In genomic region chr1:150577557-150578277, GRCh38 we compare ENCODE assay signal across 8 cellular contexts. TPM values are rescaled to one million over a fixed set of nuclear protein-coding genes. Genes with fewer than 3 reads are reported as not detected.
A peak's percentile ranks its signal among the peaks of the same experiment; 100 is the strongest.
DNase-seq lines count a peak whose midpoint lies in the region; ATAC-seq, FAIRE-seq and TF ChIP-seq lines count a peak whose summit lies in the region.

No MANE protein-coding gene starts in this region.

- H3K9ac ChIP-seq in mesendoderm (ENCODE audit: low read length): peak overlapping the region; percentile 100

- H3K4me1 ChIP-seq in breast epithelium (peaks cover 0 to 11% of the 10 kb centered on the region in 2 donors), mesendoderm (ENCODE audit: control insufficient read depth, low read depth, low read length) (peaks cover 4% of the 10 kb centered on the region)

- H3K9me3 ChIP-seq in MG63 (no peaks in the 10 kb centered on the region), breast epithelium (no peaks in the 10 kb centered on the region)

- H2BK15ac ChIP-seq in mesendoderm (replicated peaks; ENCODE audit: low read depth): no peak overlapping the region

- H4K5ac ChIP-seq in mesendoderm (ENCODE audit: low read length): no peak overlapping the region

- H3K27ac ChIP-seq in breast epithelium: peak overlapping the region; percentile 99 to 100
- peak overlapping the region; percentile 100 for H3K27ac ChIP-seq in mesendoderm (ENCODE audit: low read depth, low read length)

- H3K36me3 ChIP-seq in MG63: peaks cover 66% of the 10 kb centered on the region
- no peaks in the 10 kb centered on the region for H3K36me3 ChIP-seq in breast epithelium
- peaks cover 13% of the 10 kb centered on the region for H3K36me3 ChIP-seq in mesendoderm (ENCODE audit: control insufficient read depth, insufficient read depth, low read length)

- peak; percentile 38 for DNase-seq in DMS79 treated with DMSO at 0.1 percent for 48 hours (lab: John Stamatoyannopoulos, UW)
- DNase-seq in MG63: no peak
- DNase-seq in breast epithelium (ENCODE audit: low spot score in 2 of 2): no peak
- DNase-seq in mesendoderm: no peak
- DNase-seq in urothelium cell line (ENCODE audit: low spot score): no peak
- no peak for DNase-seq in globus pallidus (ENCODE audit: low spot score)

- FAIRE-seq in urothelium cell line (lab: Jason Lieb, UNC): no peak

- H3K79me2 ChIP-seq in mesendoderm (ENCODE audit: control insufficient read depth, insufficient read depth, low read length): peaks cover 59% of the 10 kb centered on the region

- peaks cover 5% of the 10 kb centered on the region for H3K79me1 ChIP-seq in mesendoderm (ENCODE audit: low read length)

- peak overlapping the region; percentile 99 for H2BK5ac ChIP-seq in mesendoderm (ENCODE audit: low read length)

- peak overlapping the region; percentile 97 for H3K23ac ChIP-seq in mesendoderm (ENCODE audit: low read length)

- ATAC-seq in activated CD4-positive, CD25-positive, alpha-beta regulatory T cell treated with anti-CD3 and anti-CD28 coated beads, Interleukin-2, amount 50 U/mL, for 24 hours: no peak
- no peak for ATAC-seq in HG03571 (IDR thresholded peaks at IDR 0.05; ENCODE audit: unreplicated experiment)

- peak overlapping the region; percentile 64 for H3K4me2 ChIP-seq in mesendoderm (ENCODE audit: low read length)

- no peak overlapping the region for H4K8ac ChIP-seq in mesendoderm (ENCODE audit: low read depth, low read length)

- no peak for TF ChIP-seq POLR2A in breast epithelium (IDR thresholded peaks at IDR 0.05)

- H2AK5ac ChIP-seq in mesendoderm (ENCODE audit: low read length): peak overlapping the region; percentile 83

- no peak overlapping the region for H2BK120ac ChIP-seq in mesendoderm (ENCODE audit: low read depth, low read length)

- H3K4me3 ChIP-seq in MG63 (peak overlapping the region; percentile 92), breast epithelium (peak overlapping the region; percentile 96 to 99 (median 97)), mesendoderm (ENCODE audit: low read length) (peak overlapping the region; percentile 100)

- H3K56ac ChIP-seq in mesendoderm (ENCODE audit: low read length): peak overlapping the region; percentile 100

- peak overlapping the region; percentile 99 for H3K4ac ChIP-seq in mesendoderm (ENCODE audit: low read depth, low read length)

- peak overlapping the region; percentile 99 for H3K18ac ChIP-seq in mesendoderm (ENCODE audit: low read length)

- no CpG with 5 or more reads among the region's 12 CpGs for WGBS in mesendoderm (ENCODE audit: extremely low coverage, insufficient coverage, low lambda C conversion rate)

- no peak for TF ChIP-seq CTCF in breast epithelium (IDR thresholded peaks at IDR 0.05)

- no peaks in the 10 kb centered on the region for H3K27me3 ChIP-seq in MG63
- H3K27me3 ChIP-seq in breast epithelium: no peaks in the 10 kb centered on the region
- H3K27me3 ChIP-seq in mesendoderm (ENCODE audit: insufficient read depth, low read length, poor library complexity): no peaks in the 10 kb centered on the region

- intact Hi-C loops in breast epithelium (cut with DNase I; ENCODE audit: low total_unique reads): no loop called here

RNA-seq across cellular contexts. Expression of gene MCL1, which starts 1.7 kb away (rescaled TPM):
- total RNA-seq in MG63 (2014; rRNA removed; shearing (Covaris generic); ENCODE audit: low replicate concordance): 148 and 184 TPM in 2 replicates
- total RNA-seq in breast epithelium: 100 to 1,000 TPM; 257 to 535 (median 333) TPM
- 146 TPM for polyA plus RNA-seq in mesendoderm (2013, experiment 1 of 2)
- polyA plus RNA-seq in mesendoderm (2013, experiment 2 of 2): 147 TPM

RNA-seq across cellular contexts. Expression of gene ADAMTSL4, which starts 28.5 kb away (rescaled TPM):
- 3.3 and 3.5 TPM in 2 replicates for total RNA-seq in MG63 (2014; rRNA removed; shearing (Covaris generic); ENCODE audit: low replicate concordance)
- total RNA-seq in breast epithelium: 10 to 100 TPM; 11.3 to 31.8 (median 30.2) TPM
- 1.8 TPM for polyA plus RNA-seq in mesendoderm (2013, experiment 1 of 2)
- 2.3 TPM for polyA plus RNA-seq in mesendoderm (2013, experiment 2 of 2)

RNA-seq across cellular contexts. Expression of gene ENSA, which starts 51.7 kb away (rescaled TPM):
- total RNA-seq in MG63 (2014; rRNA removed; shearing (Covaris generic); ENCODE audit: low replicate concordance): 172 and 256 TPM in 2 replicates
- 100 to 1,000 TPM; 187 to 273 (median 194) TPM for total RNA-seq in breast epithelium
- 201 TPM for polyA plus RNA-seq in mesendoderm (2013, experiment 1 of 2)
- 201 TPM for polyA plus RNA-seq in mesendoderm (2013, experiment 2 of 2)
